ENCODE assay signal across 19 cellular contexts in the genomic region with DNA sequence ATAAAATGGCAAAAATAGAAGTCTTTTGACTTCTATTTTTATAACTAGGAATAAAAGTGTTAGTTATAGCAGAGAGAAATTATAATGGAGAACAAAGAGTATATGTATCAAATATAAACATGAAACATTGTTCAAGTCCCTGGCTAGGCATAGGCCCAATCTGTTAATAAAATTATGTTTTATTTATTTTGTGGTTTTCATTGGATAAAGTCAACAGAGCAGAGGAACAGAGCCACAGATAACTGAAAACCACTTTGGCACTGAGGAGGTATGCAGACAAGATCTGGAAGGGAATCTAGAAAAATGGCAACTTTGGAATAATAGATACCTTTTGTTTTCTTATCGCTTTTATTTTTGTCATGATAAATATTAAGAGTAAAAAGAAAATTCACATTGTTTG.
"Had no signal": no experiment of that assay in that cellular context is flagged by ENCODE, and none has a peak within 500 bp of the region (broad histone marks: within the 10 kb centered on the region; RNA-seq: fewer than 3 reads in every experiment).

No MANE protein-coding gene starts in this region.

- H3K4me1 ChIP-seq: foreskin keratinocyte had no signal

- DNase-seq: activated CD8-positive, alpha-beta memory T cell treated with anti-CD3 and anti-CD28 coated beads, Interleukin-2, amount 50 U/mL, for 4 hours; activated CD8-positive, alpha-beta T cell treated with anti-CD3 and anti-CD28 coated beads for 36 hours; activated naive CD4-positive, alpha-beta T cell treated with anti-CD3 and anti-CD28 coated beads, Interleukin-2, amount 10 ng/mL, durations not matched to agents 7 days and 5 days; amygdala; left colon; midbrain; spleen; stimulated activated CD4-positive, alpha-beta T cell treated with anti-CD3 and anti-CD28 coated beads, Interleukin-1b, Interleukin-23, amount 100 ng/mL, for 48 hours; stimulated activated naive B cell treated with anti-CD40 and anti-IgM and Interleukin-4, amounts not matched to agents 10 μg/mL and 1 μg/mL and 100 μg/mL, for 72 hours; substantia nigra; T-helper 9 cell had no signal

- H3K9me3 ChIP-seq: esophagus muscularis mucosa, spleen had no signal

- H3K27ac Mint-ChIP-seq: activated naive CD4-positive, alpha-beta T cell treated with anti-CD3 and anti-CD28 coated beads, Interleukin-2, amount 10 ng/mL, durations not matched to agents 7 days and 5 days; activated T-helper 2 cell treated with anti-CD3 and anti-CD28 coated beads, Interferon-gamma antibody, Interleukin-2, Interleukin-4, amounts not matched to agents 10 μg/mL and 5 μg/mL and 100 μg/mL, durations not matched to agents 14 hours and 24 hours and 36 hours; dendritic cell treated with granulocyte-macrophage colony-stimulating factor and Interleukin-4, amounts not matched to agents 40 ng/mL and 50 ng/mL, for 4 days; stimulated activated naive B cell treated with anti-CD40 and anti-IgM and Interleukin-4, amounts not matched to agents 10 μg/mL and 1 μg/mL and 100 μg/mL, for 72 hours; type B pancreatic cell had no signal

- ATAC-seq: left colon; sciatic nerve; stimulated activated naive B cell treated with anti-CD40 and anti-IgM and Interleukin-4, amounts not matched to agents 10 μg/mL and 1 μg/mL and 100 μg/mL, for 72 hours had no signal

- H3K27me3 ChIP-seq: esophagus muscularis mucosa, foreskin keratinocyte, spleen had no signal

- H3K9me3 Mint-ChIP-seq: activated CD8-positive, alpha-beta T cell treated with anti-CD3 and anti-CD28 coated beads for 36 hours; activated naive CD4-positive, alpha-beta T cell treated with anti-CD3 and anti-CD28 coated beads, Interleukin-2, amount 10 ng/mL, durations not matched to agents 7 days and 5 days; activated T-helper 2 cell treated with anti-CD3 and anti-CD28 coated beads, Interferon-gamma antibody, Interleukin-2, Interleukin-4, amounts not matched to agents 10 μg/mL and 5 μg/mL and 100 μg/mL, durations not matched to agents 14 hours and 24 hours and 36 hours; brain; dendritic cell treated with granulocyte-macrophage colony-stimulating factor and Interleukin-4, amounts not matched to agents 40 ng/mL and 50 ng/mL, for 4 days; stimulated activated naive B cell treated with anti-CD40 and anti-IgM and Interleukin-4, amounts not matched to agents 10 μg/mL and 1 μg/mL and 100 μg/mL, for 72 hours; type B pancreatic cell had no signal

- H3K27me3 Mint-ChIP-seq: activated CD8-positive, alpha-beta T cell treated with anti-CD3 and anti-CD28 coated beads for 36 hours; activated naive CD4-positive, alpha-beta T cell treated with anti-CD3 and anti-CD28 coated beads, Interleukin-2, amount 10 ng/mL, durations not matched to agents 7 days and 5 days; dendritic cell treated with granulocyte-macrophage colony-stimulating factor and Interleukin-4, amounts not matched to agents 40 ng/mL and 50 ng/mL, for 4 days; stimulated activated naive B cell treated with anti-CD40 and anti-IgM and Interleukin-4, amounts not matched to agents 10 μg/mL and 1 μg/mL and 100 μg/mL, for 72 hours; type B pancreatic cell had no signal

- H3K4me3 ChIP-seq: esophagus muscularis mucosa, lung, spleen had no signal

- H3K4me3 Mint-ChIP-seq: activated CD8-positive, alpha-beta T cell treated with anti-CD3 and anti-CD28 coated beads for 36 hours; activated naive CD4-positive, alpha-beta T cell treated with anti-CD3 and anti-CD28 coated beads, Interleukin-2, amount 10 ng/mL, durations not matched to agents 7 days and 5 days; brain; dendritic cell treated with granulocyte-macrophage colony-stimulating factor and Interleukin-4, amounts not matched to agents 40 ng/mL and 50 ng/mL, for 4 days; stimulated activated naive B cell treated with anti-CD40 and anti-IgM and Interleukin-4, amounts not matched to agents 10 μg/mL and 1 μg/mL and 100 μg/mL, for 72 hours; type B pancreatic cell had no signal

- H3K36me3 Mint-ChIP-seq: type B pancreatic cell had no signal

- H3K27ac ChIP-seq: esophagus muscularis mucosa, foreskin keratinocyte had no signal
